8 cellular contexts compared by ENCODE assay signal in genomic region chr2:232142049-232142448, GRCh38.
A peak's percentile ranks its signal among the peaks of the same experiment; 100 is the strongest.
DNase-seq lines count a peak whose midpoint lies in the region; ATAC-seq lines count a peak whose summit lies in the region.

No MANE protein-coding gene starts in this region.

- H3K4me3 Mint-ChIP-seq in activated naive CD4-positive, alpha-beta T cell treated with anti-CD3 and anti-CD28 coated beads for 36 hours, result no peak overlapping the region

- peaks cover 5% of the 10 kb centered on the region for H3K36me3 Mint-ChIP-seq in activated naive CD4-positive, alpha-beta T cell treated with anti-CD3 and anti-CD28 coated beads for 36 hours (ENCODE audit: low read depth)

- CTCF ChIA-PET in activated naive CD4-positive, alpha-beta T cell treated with anti-CD3 and anti-CD28 coated beads for 36 hours (lab: Charles Lee), result interaction anchor here (0.6 to 4.7 kb wide), 16 partner anchors 13 to 241 kb away, joined by 3 to 49 read pairs (median 4); partner anchors contain the start of gene NPPC

- intact Hi-C loops in activated naive CD4-positive, alpha-beta T cell treated with anti-CD3 and anti-CD28 coated beads for 36 hours (cut with micrococcal nuclease), result loop anchor here (1.0 to 5.0 kb wide), 4 partner anchors 95 to 236 kb away; partner anchors contain the start of gene NPPC

- peak; percentile 65 for DNase-seq in activated naive CD4-positive, alpha-beta T cell treated with anti-CD3 and anti-CD28 coated beads for 36 hours
- no peak for DNase-seq in activated naive CD4-positive, alpha-beta T cell treated with Interleukin-2 at 50 U/mL for 16 hours
- DNase-seq in NCI-H2171 treated with DMSO at 0.1 percent for 48 hours (lab: John Stamatoyannopoulos, UW) (peak; percentile 29), amniotic epithelial cell (ENCODE audit: low read depth) (peak; percentile 27), iPS-NIHi7 (ENCODE audit: extremely low spot score) (peak; percentile 71), NCI-H1436 (lab: John Stamatoyannopoulos, UW) (no peak)
- DNase-seq in stimulated activated CD8-positive, alpha-beta memory T cell treated with anti-CD3 and anti-CD28 coated beads, Interleukin-4, amount 100 ng/mL, for 48 hours, result peak; percentile 37

- ATAC-seq in HG03354 (IDR thresholded peaks at IDR 0.05; ENCODE audit: poor library complexity, severe bottlenecking, unreplicated experiment), result no peak

- H3K27me3 Mint-ChIP-seq in activated naive CD4-positive, alpha-beta T cell treated with anti-CD3 and anti-CD28 coated beads for 36 hours (ENCODE audit: low read depth), result no peaks in the 10 kb centered on the region

- no peak overlapping the region for H3K27ac Mint-ChIP-seq in activated naive CD4-positive, alpha-beta T cell treated with anti-CD3 and anti-CD28 coated beads for 36 hours

- H3K9me3 Mint-ChIP-seq in activated naive CD4-positive, alpha-beta T cell treated with anti-CD3 and anti-CD28 coated beads for 36 hours, result no peaks in the 10 kb centered on the region

- peaks cover 37% of the 10 kb centered on the region for H3K4me1 Mint-ChIP-seq in activated naive CD4-positive, alpha-beta T cell treated with anti-CD3 and anti-CD28 coated beads for 36 hours (ENCODE audit: low read depth)

Comparison
In these comparisons a context has a peak if more than half of its experiments do, and no peak if none do; other contexts are left out.
1. DNase-seq: peak in activated naive CD4-positive, alpha-beta T cell treated with anti-CD3 and anti-CD28 coated beads for 36 hours (single experiment), NCI-H2171 treated with DMSO at 0.1 percent for 48 hours (single experiment), amniotic epithelial cell (single experiment), iPS-NIHi7 (single experiment) and stimulated activated CD8-positive, alpha-beta memory T cell treated with anti-CD3 and anti-CD28 coated beads, Interleukin-4, amount 100 ng/mL, for 48 hours (single experiment); none in activated naive CD4-positive, alpha-beta T cell treated with Interleukin-2 at 50 U/mL for 16 hours (single experiment) and NCI-H1436 (single experiment).